34 cellular contexts compared by ENCODE assay signal in the genomic region with DNA sequence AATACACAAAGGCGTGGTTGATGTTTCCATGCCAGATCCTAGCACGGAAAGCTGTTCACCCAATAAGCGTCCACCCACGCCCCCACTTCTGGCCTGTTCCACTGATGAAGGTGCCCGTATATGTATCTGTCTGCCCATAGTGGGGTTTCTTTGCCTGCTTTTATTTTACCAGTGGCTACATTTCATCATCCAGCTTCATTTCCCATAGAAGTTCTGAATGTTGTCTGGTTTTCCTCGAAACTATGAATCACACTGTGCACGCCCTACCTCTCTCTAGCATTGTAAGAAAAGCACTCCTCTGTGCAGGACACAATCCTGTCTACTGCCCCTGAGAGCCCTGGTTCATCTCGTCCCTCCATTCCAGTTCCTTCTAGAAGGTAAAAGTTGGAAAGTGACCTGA. TPM values are rescaled to one million over a fixed set of nuclear protein-coding genes. Genes with fewer than 3 reads are reported as not detected.
A peak's percentile ranks its signal among the peaks of the same experiment; 100 is the strongest.
DNase-seq lines count a peak whose midpoint lies in the region; ATAC-seq and TF ChIP-seq lines count a peak whose summit lies in the region.
"Had no signal": no experiment of that assay in that cellular context is flagged by ENCODE, and none has a peak within 500 bp of the region (broad histone marks: within the 10 kb centered on the region; RNA-seq: fewer than 3 reads in every experiment).

No MANE protein-coding gene starts in this region.

- H3K4me3 Mint-ChIP-seq in chondrocyte (ENCODE audit: unreplicated experiment), result no peak overlapping the region
- H3K4me3 Mint-ChIP-seq: activated CD4-positive, alpha-beta memory T cell treated with anti-CD3 and anti-CD28 coated beads for 36 hours; activated T-helper 1 cell treated with anti-CD3 and anti-CD28 coated beads, Interleukin-12 subunit alpha, Interleukin-12 subunit beta, Interleukin-2, Interleukin-4 antibody, amounts not matched to agents 30 ng/mL and 10 ng/mL and 1 ng/mL, durations not matched to agents 14 hours and 24 hours and 36 hours had no signal

- ATAC-seq in esophagus mucosa (peak; percentile 82), sciatic nerve (no peak), HG03108 (IDR thresholded peaks at IDR 0.05; ENCODE audit: unreplicated experiment) (no peak)
- ATAC-seq: heart left ventricle, HepG2, Panc1, psoas muscle had no signal

- no peaks in the 10 kb centered on the region for H4K20me1 ChIP-seq in Karpas-422 (ENCODE audit: insufficient read depth, low read depth, low read length)

- intact Hi-C loops in sciatic nerve (cut with DNase I), result no loop called here

- H3K36me3 ChIP-seq in Karpas-422 (ENCODE audit: insufficient read depth, low read length), result no peaks in the 10 kb centered on the region
- H3K36me3 ChIP-seq: cardiac muscle cell, heart left ventricle, stomach, tibial nerve had no signal

- no peaks in the 10 kb centered on the region for H3K9me3 Mint-ChIP-seq in chondrocyte (ENCODE audit: low read depth)
- H3K9me3 Mint-ChIP-seq: activated CD4-positive, alpha-beta memory T cell treated with anti-CD3 and anti-CD28 coated beads for 36 hours; activated T-helper 1 cell treated with anti-CD3 and anti-CD28 coated beads, Interleukin-12 subunit alpha, Interleukin-12 subunit beta, Interleukin-2, Interleukin-4 antibody, amounts not matched to agents 30 ng/mL and 10 ng/mL and 1 ng/mL, durations not matched to agents 14 hours and 24 hours and 36 hours had no signal

- H3K36me3 Mint-ChIP-seq in chondrocyte (ENCODE audit: low read depth), result peaks cover 1% of the 10 kb centered on the region
- H3K36me3 Mint-ChIP-seq: activated CD4-positive, alpha-beta memory T cell treated with anti-CD3 and anti-CD28 coated beads for 36 hours had no signal

- peaks cover 20% of the 10 kb centered on the region for H3K4me1 ChIP-seq in Karpas-422 (ENCODE audit: low read length)

- no peaks in the 10 kb centered on the region for H3K9me2 ChIP-seq in Karpas-422 (replicated peaks; ENCODE audit: insufficient read depth, low read length)

- H3K4me2 ChIP-seq in Karpas-422 (ENCODE audit: low read depth, low read length, poor library complexity, severe bottlenecking), result peak overlapping the region; percentile 35

- H3K27ac Mint-ChIP-seq in chondrocyte (ENCODE audit: unreplicated experiment), result no peak overlapping the region
- H3K27ac Mint-ChIP-seq: activated CD4-positive, alpha-beta memory T cell treated with anti-CD3 and anti-CD28 coated beads for 36 hours; activated T-helper 1 cell treated with anti-CD3 and anti-CD28 coated beads, Interleukin-12 subunit alpha, Interleukin-12 subunit beta, Interleukin-2, Interleukin-4 antibody, amounts not matched to agents 30 ng/mL and 10 ng/mL and 1 ng/mL, durations not matched to agents 14 hours and 24 hours and 36 hours had no signal

- H3K4me3 ChIP-seq in Karpas-422 (ENCODE audit: low read length), result no peak overlapping the region
- H3K4me3 ChIP-seq: cardiac muscle cell, heart left ventricle, psoas muscle, stomach, tibial nerve had no signal

- no peaks in the 10 kb centered on the region for H3K27me3 ChIP-seq in Karpas-422 (ENCODE audit: low read length)
- H3K27me3 ChIP-seq: cardiac muscle cell, heart left ventricle, tibial nerve had no signal

- no peak for TF ChIP-seq POLR2A in erythroblast (IDR thresholded peaks at IDR 0.05; ENCODE audit: low read length)

- H3K27ac ChIP-seq in Karpas-422 (ENCODE audit: low read length), result no peak overlapping the region
- H3K27ac ChIP-seq: cardiac muscle cell, heart left ventricle, psoas muscle, stomach, tibial nerve had no signal

- no peaks in the 10 kb centered on the region for H3K4me1 Mint-ChIP-seq in chondrocyte (ENCODE audit: low read depth)

- no peaks in the 10 kb centered on the region for H3K79me2 ChIP-seq in Karpas-422 (ENCODE audit: low read length)

- H2AFZ ChIP-seq in Karpas-422 (ENCODE audit: low read length), result no peak overlapping the region

- H3K27me3 Mint-ChIP-seq in chondrocyte (ENCODE audit: low read depth), result peaks cover 2% of the 10 kb centered on the region
- H3K27me3 Mint-ChIP-seq: activated CD4-positive, alpha-beta memory T cell treated with anti-CD3 and anti-CD28 coated beads for 36 hours had no signal

- H3K9ac ChIP-seq in Karpas-422 (ENCODE audit: low read length), result no peak overlapping the region

- no peak for TF ChIP-seq CTCF in chondrocyte (IDR thresholded peaks at IDR 0.05)

- DNase-seq in Karpas-422 (no peak), amniotic epithelial cell (ENCODE audit: low read depth) (peak; percentile 78), sciatic nerve (ENCODE audit: low spot score) (peak; percentile 50), erythroblast (lab: John Stamatoyannopoulos, UW) (no peak), OCI-M2 (lab: John Stamatoyannopoulos, UW; ENCODE audit: unreplicated experiment) (no peak), chondrocyte (ENCODE audit: low spot score) (no peak)
- DNase-seq: ACHN; activated CD4-positive, CD25-positive, alpha-beta regulatory T cell; activated CD8-positive, alpha-beta memory T cell treated with anti-CD3 and anti-CD28 coated beads, Interleukin-2, amount 50 U/mL, for 4 hours; activated naive CD4-positive, alpha-beta T cell treated with anti-CD3 and anti-CD28 coated beads, Interleukin-2, amount 50 U/mL, for 16 hours; amygdala; COR-L47; cortex of kidney; heart left ventricle; NCI-H1105; NCI-H2029; NCI-H526; NK-92 treated with Interleukin-12 subunit alpha and Interleukin-12 subunit beta, amount 100 ng/mL, for 24 hours; psoas muscle; SIG-M5; stimulated activated CD8-positive, alpha-beta memory T cell treated with anti-CD3 and anti-CD28 coated beads, Interleukin-4, amount 100 ng/mL, for 48 hours; stomach; SW 1271 had no signal

- H3K9me3 ChIP-seq in Karpas-422 (ENCODE audit: low read length), result no peaks in the 10 kb centered on the region
- H3K9me3 ChIP-seq: heart left ventricle, psoas muscle, stomach, tibial nerve had no signal

RNA-seq across cellular contexts. Expression of a gene that starts 8.8 kb away (rescaled TPM):
- total RNA-seq in Karpas-422 (2014; rRNA removed; shearing (Covaris generic); ENCODE audit: low replicate concordance), result not detected in 2 replicates
- 7.9 TPM for total RNA-seq in esophagus mucosa
- total RNA-seq in sciatic nerve, result 81.0 TPM
- 0.17 to 3.7 TPM (median 3.4 TPM) in 3 replicates for total RNA-seq in chondrocyte
- total RNA-seq: H4, HepG2, LHCN-M2 had no signal

RNA-seq across cellular contexts. Expression of a gene that starts 45.5 kb away (rescaled TPM):
- total RNA-seq in Karpas-422 (2014; rRNA removed; shearing (Covaris generic); ENCODE audit: low replicate concordance), result not detected in 2 replicates
- 46.5 TPM for total RNA-seq in esophagus mucosa
- total RNA-seq in sciatic nerve, result 25.3 TPM
- 8.0 to 38.2 TPM (median 37.5 TPM) in 3 replicates for total RNA-seq in chondrocyte
- total RNA-seq: activated CD4-positive, alpha-beta memory T cell treated with anti-CD3 and anti-CD28 coated beads for 36 hours; activated T-helper 1 cell treated with anti-CD3 and anti-CD28 coated beads, Interleukin-12 subunit alpha, Interleukin-12 subunit beta, Interleukin-2, Interleukin-4 antibody, amounts not matched to agents 30 ng/mL and 10 ng/mL and 1 ng/mL, durations not matched to agents 14 hours and 24 hours and 36 hours; HepG2 had no signal

RNA-seq across cellular contexts. Expression of a gene that starts 59.8 kb away (rescaled TPM):
- not detected in 2 replicates for total RNA-seq in Karpas-422 (2014; rRNA removed; shearing (Covaris generic); ENCODE audit: low replicate concordance)
- not detected for total RNA-seq in esophagus mucosa
- not detected for total RNA-seq in sciatic nerve
- 0.33 TPM in 1 of 3 replicates, not detected in the others for total RNA-seq in chondrocyte
- total RNA-seq: activated CD4-positive, alpha-beta memory T cell treated with anti-CD3 and anti-CD28 coated beads for 36 hours; activated T-helper 1 cell treated with anti-CD3 and anti-CD28 coated beads, Interleukin-12 subunit alpha, Interleukin-12 subunit beta, Interleukin-2, Interleukin-4 antibody, amounts not matched to agents 30 ng/mL and 10 ng/mL and 1 ng/mL, durations not matched to agents 14 hours and 24 hours and 36 hours; cardiac muscle cell; fibroblast of villous mesenchyme; H4; HepG2; LHCN-M2; psoas muscle; stomach; tibial nerve had no signal

Comparison
In these comparisons a context has a peak if more than half of its experiments do, and no peak if none do; other contexts are left out.
1. DNase-seq: peak in amniotic epithelial cell (single experiment) and sciatic nerve (single experiment); none in Karpas-422 (single experiment), erythroblast (0 of 2), OCI-M2 (single experiment) and chondrocyte (single experiment).